In the genomic region with DNA sequence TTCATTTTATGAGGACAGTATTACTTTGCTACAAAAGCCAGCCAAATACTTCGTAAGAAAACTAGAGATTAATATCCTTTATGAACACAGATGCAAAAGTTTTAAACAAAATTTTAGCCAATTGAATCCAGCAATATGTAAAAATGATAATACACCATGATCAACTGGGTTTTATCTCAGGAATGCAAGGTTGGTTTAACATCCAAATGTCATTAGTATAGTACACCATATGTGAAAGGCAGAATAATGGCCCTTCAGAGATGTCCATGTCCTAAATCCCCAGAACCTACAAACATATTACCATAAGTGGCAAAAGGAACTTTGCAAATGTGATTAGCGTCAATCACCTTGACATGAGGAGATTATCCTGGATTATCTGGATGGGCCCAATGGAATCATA, we compare ENCODE assay signal across 23 cellular contexts.
"Had no signal": no experiment of that assay in that cellular context is flagged by ENCODE, and none has a peak within 500 bp of the region (broad histone marks: within the 10 kb centered on the region; RNA-seq: fewer than 3 reads in every experiment).

No MANE protein-coding gene starts in this region.

- H3K4me3 ChIP-seq: esophagus squamous epithelium, gastrocnemius medialis, heart right ventricle, left lung, lower lobe of right lung, mucosa of descending colon had no signal

- DNase-seq: cortex of kidney; effector CD8-positive, alpha-beta T cell; effector memory CD8-positive, alpha-beta T cell; endodermal cell; erythroblast; esophagus squamous epithelium; foreskin fibroblast; foreskin melanocyte; gastrocnemius medialis; glutamatergic neuron; head of caudate nucleus; heart right ventricle; hippocampal formation; left cardiac atrium; left lung; left ventricle myocardium superior; lower lobe of right lung; mesenchymal stem cell; mucosa of descending colon; naive B cell; naive thymus-derived CD8-positive, alpha-beta T cell had no signal

- ATAC-seq: effector memory CD8-positive, alpha-beta T cell; esophagus mucosa; gastrocnemius medialis; heart right ventricle; left cardiac atrium; left lung; left ventricle myocardium superior; lower lobe of right lung; mucosa of descending colon; naive thymus-derived CD8-positive, alpha-beta T cell had no signal

- H3K27me3 ChIP-seq: gastrocnemius medialis, left lung had no signal

- H3K9me3 ChIP-seq: gastrocnemius medialis had no signal

- H3K36me3 ChIP-seq: esophagus squamous epithelium, gastrocnemius medialis, heart right ventricle, left lung, lower lobe of right lung had no signal

- H3K27ac ChIP-seq: epithelial cell of prostate, esophagus squamous epithelium, gastrocnemius medialis, heart right ventricle, left lung, lower lobe of right lung had no signal
